Comparison of ENCODE assay signal across 1 cellular context in the genomic region with DNA sequence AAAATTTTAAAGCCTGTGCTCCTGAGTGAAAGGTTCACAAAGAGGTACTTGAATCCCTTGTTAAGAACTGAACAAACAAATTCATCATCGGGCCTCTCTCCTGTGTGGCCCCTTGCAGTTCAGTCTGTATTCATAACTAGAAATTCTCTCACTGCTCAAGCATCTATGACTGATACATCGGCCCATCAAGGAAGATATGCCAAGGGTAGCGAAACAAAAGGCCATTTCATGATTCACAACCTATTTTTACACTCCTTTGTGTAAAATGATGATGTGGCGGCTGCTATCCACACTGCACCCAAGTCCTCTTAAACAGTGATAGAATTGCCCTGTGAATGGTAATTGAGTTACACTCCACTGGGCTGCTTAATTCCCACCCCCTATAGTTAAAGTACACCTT.
A peak's percentile ranks its signal among the peaks of the same experiment; 100 is the strongest.
TF ChIP-seq lines count a peak whose summit lies in the region.

No MANE protein-coding gene starts in this region.

TF ChIP-seq in endothelial cell of umbilical vein, 7 proteins besides CTCF, POLR2A, EP300 and RAD21 (continued from another document):
- TF ChIP-seq EZH2 (IDR thresholded peaks at IDR 0.05; ENCODE audit: borderline replicate concordance, low read depth, low read length, severe bottlenecking) (no peak), JUN (IDR thresholded peaks at IDR 0.05; ENCODE audit: borderline replicate concordance, insufficient read depth, insufficient read length, low read depth) (peak; percentile 84), POLR2AphosphoS5 (IDR thresholded peaks at IDR 0.05; ENCODE audit: insufficient read depth, low read depth, low read length) (no peak), MAX (IDR thresholded peaks at IDR 0.05; ENCODE audit: insufficient read depth, insufficient read length) (no peak), GATA2 (IDR thresholded peaks at IDR 0.05; ENCODE audit: insufficient read depth, insufficient read length, low read depth, low read length) (no peak)
